In genomic region chr16:11462036-11462435, GRCh38 we compare ENCODE assay signal across 8 cellular contexts.
"Had no signal": no experiment of that assay in that cellular context is flagged by ENCODE, and none has a peak within 500 bp of the region (broad histone marks: within the 10 kb centered on the region; RNA-seq: fewer than 3 reads in every experiment).

No MANE protein-coding gene starts in this region.

- DNase-seq: GDM1, GF-D8 had no signal

- H3K4me3 ChIP-seq: GM12878 had no signal

- ATAC-seq: GM12878 had no signal

- FAIRE-seq: G401.6, GM12878, GM12891, GM12892, GM18507, GM19239 had no signal
